Comparison of ENCODE assay signal across 10 cellular contexts in genomic region chr2:43159797-43160196, GRCh38.
DNase-seq lines count a peak whose midpoint lies in the region; ATAC-seq and TF ChIP-seq lines count a peak whose summit lies in the region.
"Had no signal": no experiment of that assay in that cellular context is flagged by ENCODE, and none has a peak within 500 bp of the region (broad histone marks: within the 10 kb centered on the region; RNA-seq: fewer than 3 reads in every experiment).

No MANE protein-coding gene starts in this region.

- H3K4me3 ChIP-seq in cardiac muscle cell (no peak overlapping the region), transverse colon (no peak overlapping the region), HAP-1 (no peak overlapping the region)

- H3K9me3 ChIP-seq in cardiac muscle cell (ENCODE audit: low read depth) (no peaks in the 10 kb centered on the region), transverse colon (no peaks in the 10 kb centered on the region), HAP-1 (no peaks in the 10 kb centered on the region)

- H3K36me3 ChIP-seq in cardiac muscle cell, result no peaks in the 10 kb centered on the region
- H3K36me3 ChIP-seq in transverse colon, result no peaks in the 10 kb centered on the region
- no peaks in the 10 kb centered on the region for H3K36me3 ChIP-seq in HAP-1 (replicated peaks)

- no peak for ATAC-seq in left cardiac atrium
- ATAC-seq in activated naive CD8-positive, alpha-beta T cell treated with anti-CD3 and anti-CD28 coated beads, Interleukin-2, amount 50 U/mL, for 24 hours, result no peak
- no peak for ATAC-seq in GM21723 (IDR thresholded peaks at IDR 0.05; ENCODE audit: unreplicated experiment)

- intact Hi-C loops in left cardiac atrium (cut with DNase I), result loop anchor here in 1 of 2 donors (5.0 kb wide), 1 partner anchor 58 kb away; no protein-coding TSS in a partner anchor
- intact Hi-C loops in transverse colon (cut with DNase I; ENCODE audit: low total_unique reads), result loop anchor here (5.0 kb wide), 1 partner anchor 312 kb away; no protein-coding TSS in a partner anchor

- H3K27ac Mint-ChIP-seq in activated naive CD8-positive, alpha-beta T cell treated with anti-CD3 and anti-CD28 coated beads, Interleukin-2, amount 50 U/mL, for 24 hours, result peak overlapping the region; percentile 97
- H3K27ac Mint-ChIP-seq in mesothelial cell of epicardium, result peak overlapping the region; percentile 16

- H3K27me3 ChIP-seq in cardiac muscle cell, result no peaks in the 10 kb centered on the region
- H3K27me3 ChIP-seq in transverse colon, result no peaks in the 10 kb centered on the region
- no peaks in the 10 kb centered on the region for H3K27me3 ChIP-seq in HAP-1 (ENCODE audit: low read depth)

- no peak for TF ChIP-seq EP300 in transverse colon (IDR thresholded peaks at IDR 0.05; ENCODE audit: low read depth)

- H3K36me3 Mint-ChIP-seq in activated naive CD8-positive, alpha-beta T cell treated with anti-CD3 and anti-CD28 coated beads, Interleukin-2, amount 50 U/mL, for 24 hours (ENCODE audit: low read depth), result no peaks in the 10 kb centered on the region
- no peaks in the 10 kb centered on the region for H3K36me3 Mint-ChIP-seq in mesothelial cell of epicardium

- peak overlapping the region; percentile 36 for H3K4me3 Mint-ChIP-seq in activated naive CD8-positive, alpha-beta T cell treated with anti-CD3 and anti-CD28 coated beads, Interleukin-2, amount 50 U/mL, for 24 hours
- H3K4me3 Mint-ChIP-seq in mesothelial cell of epicardium, result no peak overlapping the region

- no peaks in the 10 kb centered on the region for H3K27me3 Mint-ChIP-seq in activated naive CD8-positive, alpha-beta T cell treated with anti-CD3 and anti-CD28 coated beads, Interleukin-2, amount 50 U/mL, for 24 hours
- no peaks in the 10 kb centered on the region for H3K27me3 Mint-ChIP-seq in mesothelial cell of epicardium (ENCODE audit: low read depth)

- 64 to 81% methylated on average over 6 to 7 of the region's 7 CpGs for WGBS in transverse colon (ENCODE audit: low coverage in 1 of 2), 2 donors

- no peak for TF ChIP-seq POLR2A in transverse colon (IDR thresholded peaks at IDR 0.05)

- in situ Hi-C loops in transverse colon (cut with MboI; ENCODE audit: low pct_ligation_motif_present in 1 of 4, low pct_unique_long_range_greater_than_20kb in 1 of 4, low sequenced_read_pairs in 3 of 4), result loop anchor here in 1 of 4 donors (10.0 kb wide), 1 partner anchor 55 kb away; no protein-coding TSS in a partner anchor
- in situ Hi-C loops in HAP-1 (cut with MboI; ENCODE audit: low sequenced_read_pairs), result no loop called here

- H3K9me3 Mint-ChIP-seq in activated naive CD8-positive, alpha-beta T cell treated with anti-CD3 and anti-CD28 coated beads, Interleukin-2, amount 50 U/mL, for 24 hours, result no peaks in the 10 kb centered on the region
- H3K9me3 Mint-ChIP-seq in mesothelial cell of epicardium, result no peaks in the 10 kb centered on the region

- DNase-seq in cardiac muscle cell (ENCODE audit: low read depth in 1 of 2, low spot score in 1 of 2), result no peak
- no peak for DNase-seq in left cardiac atrium
- peak; percentile 45 for DNase-seq in activated naive CD8-positive, alpha-beta T cell treated with anti-CD3 and anti-CD28 coated beads, Interleukin-2, amount 50 U/mL, for 24 hours
- DNase-seq in mesothelial cell of epicardium (ENCODE audit: low spot score in 2 of 2, unreplicated experiment in 2 of 2), result no peak
- no peak for DNase-seq in transverse colon
- no peak for DNase-seq in HAP-1 (ENCODE audit: low spot score in 2 of 2)
- DNase-seq in SIG-M5 (lab: John Stamatoyannopoulos, UW), result no peak
- DNase-seq: COR-L47, NCI-H2029 treated with DMSO at 0.1 percent for 48 hours had no signal

- H3K27ac ChIP-seq in cardiac muscle cell, result peak overlapping the region; percentile 98
- H3K27ac ChIP-seq in transverse colon, result peak overlapping the region; percentile 93 to 95 (median 94)

- peaks cover 27% of the 10 kb centered on the region for H3K4me1 ChIP-seq in cardiac muscle cell (ENCODE audit: low read depth)
- peaks cover 26 to 87% (median 71%) of the 10 kb centered on the region in 4 donors for H3K4me1 ChIP-seq in transverse colon
- no peaks in the 10 kb centered on the region for H3K4me1 ChIP-seq in HAP-1

- peaks cover 54% of the 10 kb centered on the region for H3K4me1 Mint-ChIP-seq in activated naive CD8-positive, alpha-beta T cell treated with anti-CD3 and anti-CD28 coated beads, Interleukin-2, amount 50 U/mL, for 24 hours
- H3K4me1 Mint-ChIP-seq in mesothelial cell of epicardium, result peaks cover 21% of the 10 kb centered on the region

- TF ChIP-seq CTCF in cardiac muscle cell (IDR thresholded peaks at IDR 0.05; ENCODE audit: low read depth, low read length) (no peak), mesothelial cell of epicardium (IDR thresholded peaks at IDR 0.05; ENCODE audit: unreplicated experiment) (no peak), transverse colon (IDR thresholded peaks at IDR 0.05) (no peak)
